11 cellular contexts compared by ENCODE assay signal in the genomic region with DNA sequence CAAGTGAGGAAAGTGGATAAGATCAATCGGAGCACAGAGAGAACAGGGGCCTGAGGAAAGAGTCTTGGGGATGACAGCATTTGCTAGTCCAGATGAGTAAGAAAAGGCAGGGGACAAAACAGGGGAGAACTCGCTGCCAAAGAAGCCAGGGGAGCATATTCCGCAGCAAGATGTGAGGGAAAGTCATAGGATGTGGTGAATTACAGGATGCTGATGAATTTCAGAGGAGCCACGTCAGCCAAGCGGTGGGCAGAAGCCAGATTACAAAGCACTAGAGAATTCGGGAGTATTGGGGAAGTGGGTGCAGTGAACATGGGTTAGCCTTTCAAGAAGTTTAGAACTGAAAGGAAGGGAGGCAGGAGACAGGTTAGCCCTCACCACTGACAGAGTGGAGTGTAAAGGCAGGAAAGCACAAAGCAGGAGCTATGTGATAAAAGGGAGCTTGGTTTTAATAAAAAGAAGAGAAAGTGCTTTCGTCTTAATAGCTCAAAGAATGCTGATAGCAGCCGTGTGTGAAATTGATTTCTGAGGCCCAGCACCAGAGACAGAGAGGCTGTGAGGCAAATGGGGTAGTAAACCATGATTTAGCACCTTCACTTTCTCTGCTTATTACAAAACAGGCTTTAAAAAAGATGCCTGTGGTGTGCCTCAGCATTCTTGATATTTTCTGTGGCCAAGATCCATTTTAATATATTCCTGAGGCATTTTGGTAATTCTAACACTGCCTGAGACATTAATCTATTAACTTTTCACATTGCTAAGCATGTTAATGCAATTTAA. TPM values are rescaled to one million over a fixed set of nuclear protein-coding genes. Genes with fewer than 3 reads are reported as not detected.
DNase-seq lines count a peak whose midpoint lies in the region; ATAC-seq and TF ChIP-seq lines count a peak whose summit lies in the region.
"Had no signal": no experiment of that assay in that cellular context is flagged by ENCODE, and none has a peak within 500 bp of the region (broad histone marks: within the 10 kb centered on the region; RNA-seq: fewer than 3 reads in every experiment).

No MANE protein-coding gene starts in this region.

- H2AFZ ChIP-seq in hepatocyte: no peak overlapping the region

- TF ChIP-seq POLR2A in stomach (IDR thresholded peaks at IDR 0.05): no peak

- no peaks in the 10 kb centered on the region for H4K20me1 ChIP-seq in hepatocyte (ENCODE audit: insufficient read depth, poor library complexity, severe bottlenecking)

- no peaks in the 10 kb centered on the region for H3K27me3 ChIP-seq in hepatocyte
- no peaks in the 10 kb centered on the region for H3K27me3 ChIP-seq in stomach

- H3K27ac ChIP-seq in hepatocyte (peak overlapping the region; percentile 36), stomach (peak overlapping the region in 4 of 5 donors; percentile 11 to 75 (median 66))

- TF ChIP-seq CTCF in hepatocyte (IDR thresholded peaks at IDR 0.05; ENCODE audit: poor library complexity) (no peak), stomach (IDR thresholded peaks at IDR 0.05) (no peak)

- intact Hi-C loops in stomach (cut with DNase I; ENCODE audit: low total_unique reads): no loop called here

- no peaks in the 10 kb centered on the region for H3K79me2 ChIP-seq in hepatocyte

- no peak for ATAC-seq in HG03159 (IDR thresholded peaks at IDR 0.05; ENCODE audit: unreplicated experiment)
- ATAC-seq in GM21526 (IDR thresholded peaks at IDR 0.05; ENCODE audit: low FRiP score, unreplicated experiment): no peak
- ATAC-seq: effector memory CD8-positive, alpha-beta T cell had no signal

- TF ChIP-seq EP300 in stomach (IDR thresholded peaks at IDR 0.05): no peak

- DNase-seq in HPDE6-E6E7 (ENCODE audit: extremely low spot score): peak; percentile 35
- peak; percentile 97 for DNase-seq in amniotic epithelial cell (ENCODE audit: low read depth)
- DNase-seq in hepatocyte (ENCODE audit: low spot score): no peak
- DNase-seq in stomach: no peak
- DNase-seq in middle frontal gyrus (ENCODE audit: extremely low spot score, low spot score): no peak
- DNase-seq in NCI-H524 treated with DMSO at 0.1 percent for 48 hours (lab: John Stamatoyannopoulos, UW): no peak
- DNase-seq: effector memory CD8-positive, alpha-beta T cell; stimulated activated naive CD4-positive, alpha-beta T cell had no signal

- H3K36me3 ChIP-seq in hepatocyte (replicated peaks; ENCODE audit: insufficient read depth, low read depth): no peaks in the 10 kb centered on the region
- no peaks in the 10 kb centered on the region for H3K36me3 ChIP-seq in stomach

- peak overlapping the region; percentile 36 for H3K4me2 ChIP-seq in hepatocyte

- no peaks in the 10 kb centered on the region for H3K9me2 ChIP-seq in hepatocyte (replicated peaks; ENCODE audit: insufficient read depth)

- H3K4me1 ChIP-seq in hepatocyte (ENCODE audit: insufficient read depth): peaks cover 18% of the 10 kb centered on the region
- H3K4me1 ChIP-seq in stomach: peaks cover 0 to 19% (median 11%) of the 10 kb centered on the region in 4 donors

- 55% methylated on average over 8 of the region's 8 CpGs for whole genome bisulfite sequencing in hepatocyte (ENCODE audit: low lambda C conversion rate, missing lambda C conversion rate)
- 60 to 65% (median 65%) methylated on average over 8 of the region's 8 CpGs for WGBS in stomach, 5 donors

- H3K9me3 ChIP-seq in hepatocyte (ENCODE audit: low read depth): no peaks in the 10 kb centered on the region
- no peaks in the 10 kb centered on the region for H3K9me3 ChIP-seq in stomach

- H3K4me3 ChIP-seq in hepatocyte (no peak overlapping the region), stomach (peak overlapping the region in 1 of 4 donors; percentile 3)

RNA-seq across cellular contexts. Expression of a gene that starts 16.8 kb away (rescaled TPM):
- total RNA-seq in hepatocyte (18.2 and 24.0 TPM in 2 replicates), stomach (10 to 100 TPM in 4 of 5 donors, 1 to 10 TPM in 1; 2.7 to 98.8 (median 15.2) TPM)
- polyA plus RNA-seq in hepatocyte (7.1 and 7.2 TPM in 2 replicates), stomach (1 to 10 TPM; 1.1 to 5.8 (median 1.9) TPM)
- total RNA-seq: activated CD8-positive, alpha-beta memory T cell treated with anti-CD3 and anti-CD28 coated beads for 36 hours had no signal

Comparison
In these comparisons a context has a peak if more than half of its experiments do, and no peak if none do; other contexts are left out.
1. DNase-seq: peak in HPDE6-E6E7 (single experiment) and amniotic epithelial cell (single experiment); none in hepatocyte (single experiment), stomach (single experiment), middle frontal gyrus (single experiment) and NCI-H524 treated with DMSO at 0.1 percent for 48 hours (single experiment).